Comparison of ENCODE assay signal across 1 cellular context in genomic region chr15:41115088-41115651, GRCh38.
TF ChIP-seq lines count a peak whose summit lies in the region.

No MANE protein-coding gene starts in this region.

TF ChIP-seq in SK-N-SH treated with all-trans-retinoic acid at 6 μM for 48 hours, 23 proteins besides CTCF, POLR2A, EP300 and RAD21 (continued from another document):
- TF ChIP-seq POU6F1 (CRISPR knock-in tag; IDR thresholded peaks at IDR 0.05; ENCODE audit: borderline replicate concordance, low read depth) (no peak), OSR1 (CRISPR knock-in tag; IDR thresholded peaks at IDR 0.05) (no peak), ZNF70 (CRISPR knock-in tag; IDR thresholded peaks at IDR 0.05) (no peak), TSHZ2 (CRISPR knock-in tag; IDR thresholded peaks at IDR 0.05) (no peak), ARNTL (CRISPR knock-in tag; IDR thresholded peaks at IDR 0.05; ENCODE audit: borderline replicate concordance, low read depth) (no peak)
